Comparison of ENCODE assay signal across 37 cellular contexts in genomic region chr17:62913971-62914370, GRCh38.
"Had no signal": no experiment of that assay in that cellular context is flagged by ENCODE, and none has a peak within 500 bp of the region (broad histone marks: within the 10 kb centered on the region; RNA-seq: fewer than 3 reads in every experiment).

No MANE protein-coding gene starts in this region.

- H3K4me1 ChIP-seq: ascending aorta had no signal

- FAIRE-seq: bronchial epithelial cell, TTC549 had no signal

- H3K27me3 ChIP-seq: ascending aorta, cardiac muscle cell had no signal

- H3K27ac Mint-ChIP-seq: activated B cell treated with CpG ODN at 0.5 μM for 24 hours; activated CD4-positive, alpha-beta memory T cell treated with anti-CD3 and anti-CD28 coated beads for 36 hours; activated CD4-positive, alpha-beta T cell treated with anti-CD3 and anti-CD28 coated beads, Interleukin-2, amount 10 ng/mL, durations not matched to agents 24 days and 14 days; activated CD8-positive, alpha-beta memory T cell treated with anti-CD3 and anti-CD28 coated beads, Interleukin-2, amount 10 ng/mL, durations not matched to agents 7 days and 5 days; activated CD8-positive, alpha-beta T cell treated with anti-CD3 and anti-CD28 coated beads for 36 hours; activated naive CD4-positive, alpha-beta T cell treated with anti-CD3 and anti-CD28 coated beads, Interleukin-2, amount 10 ng/mL, durations not matched to agents 7 days and 5 days; activated naive CD4-positive, alpha-beta T cell treated with anti-CD3 and anti-CD28 coated beads, Interleukin-2, amount 50 U/mL, for 24 hours; activated naive CD8-positive, alpha-beta T cell; activated naive CD8-positive, alpha-beta T cell treated with anti-CD3 and anti-CD28 coated beads, Interleukin-2, amount 10 ng/mL, durations not matched to agents 7 days and 5 days; activated naive CD8-positive, alpha-beta T cell treated with anti-CD3 and anti-CD28 coated beads, Interleukin-2, amount 50 U/mL, for 24 hours; activated T-cell treated with anti-CD3 and anti-CD28 coated beads, Interleukin-2, amount 50 U/mL, for 24 hours; activated T-helper 2 cell treated with anti-CD3 and anti-CD28 coated beads, Interferon-gamma antibody, Interleukin-2, Interleukin-4, amounts not matched to agents 10 μg/mL and 5 μg/mL and 100 μg/mL, durations not matched to agents 14 hours and 24 hours and 36 hours; T-helper 1 cell treated with Interleukin-12 subunit alpha and Interleukin-12 subunit beta and Interleukin-4 antibody, amounts not matched to agents 30 μg/mL and 1 μg/mL, for 36 hours; T-helper 2 cell treated with Interferon-gamma antibody and Interleukin-4, amounts not matched to agents 5 μg/mL and 100 μg/mL, for 36 hours had no signal

- ATAC-seq: activated CD8-positive, alpha-beta memory T cell treated with anti-CD3 and anti-CD28 coated beads, Interleukin-2, amount 10 ng/mL, durations not matched to agents 7 days and 5 days; activated CD8-positive, alpha-beta T cell treated with anti-CD3 and anti-CD28 coated beads for 36 hours; activated naive CD8-positive, alpha-beta T cell treated with anti-CD3 and anti-CD28 coated beads, Interleukin-2, amount 50 U/mL, for 24 hours had no signal

- H3K27me3 Mint-ChIP-seq: brain had no signal

- H3K4me3 ChIP-seq: ascending aorta, cardiac muscle cell had no signal

- H3K27ac ChIP-seq: ascending aorta, cardiac muscle cell, VCaP had no signal

- H3K9me3 ChIP-seq: ascending aorta had no signal

- H3K36me3 Mint-ChIP-seq: activated CD4-positive, alpha-beta memory T cell treated with anti-CD3 and anti-CD28 coated beads for 36 hours; activated CD8-positive, alpha-beta memory T cell treated with anti-CD3 and anti-CD28 coated beads, Interleukin-2, amount 10 ng/mL, durations not matched to agents 7 days and 5 days; activated naive CD4-positive, alpha-beta T cell treated with anti-CD3 and anti-CD28 coated beads, Interleukin-2, amount 10 ng/mL, durations not matched to agents 7 days and 5 days; activated naive CD8-positive, alpha-beta T cell; activated naive CD8-positive, alpha-beta T cell treated with anti-CD3 and anti-CD28 coated beads, Interleukin-2, amount 10 ng/mL, durations not matched to agents 7 days and 5 days; brain had no signal

- DNase-seq: activated B cell treated with CpG ODN at 0.5 μM for 24 hours; activated CD4-positive, alpha-beta memory T cell treated with anti-CD3 and anti-CD28 coated beads for 36 hours; activated CD4-positive, alpha-beta T cell treated with anti-CD3 and anti-CD28 coated beads for 4 hours; activated CD4-positive, alpha-beta T cell treated with anti-CD3 and anti-CD28 coated beads, Interleukin-2, amount 10 ng/mL, durations not matched to agents 24 days and 14 days; activated CD4-positive, alpha-beta T cell treated with anti-CD3 and anti-CD28 coated beads, Interleukin-2, amount 50 U/mL, for 1 hour; activated CD4-positive, alpha-beta T cell treated with anti-CD3 and anti-CD28 coated beads, Interleukin-2, amount 50 U/mL, for 4 hours; activated CD4-positive, CD25-positive, alpha-beta regulatory T cell treated with anti-CD3 and anti-CD28 coated beads, Interleukin-2, amount 50 U/mL, for 72 hours; activated CD8-positive, alpha-beta memory T cell treated with anti-CD3 and anti-CD28 coated beads for 24 hours; activated CD8-positive, alpha-beta memory T cell treated with anti-CD3 and anti-CD28 coated beads, Interleukin-2, amount 10 ng/mL, durations not matched to agents 7 days and 5 days; activated CD8-positive, alpha-beta memory T cell treated with anti-CD3 and anti-CD28 coated beads, Interleukin-2, amount 50 U/mL, for 48 hours; activated CD8-positive, alpha-beta T cell treated with anti-CD3 and anti-CD28 coated beads for 36 hours; activated effector memory CD4-positive, alpha-beta T cell treated with Interleukin-2 at 50 U/mL for 16 hours; activated gamma-delta T cell; activated naive CD4-positive, alpha-beta T cell treated with anti-CD3 and anti-CD28 coated beads, Interleukin-2, amount 10 ng/mL, durations not matched to agents 7 days and 5 days; activated naive CD4-positive, alpha-beta T cell treated with Interleukin-2 at 50 U/mL for 16 hours; activated naive CD8-positive, alpha-beta T cell treated with anti-CD3 and anti-CD28 coated beads, Interleukin-2, amount 10 ng/mL, durations not matched to agents 7 days and 5 days; activated naive CD8-positive, alpha-beta T cell treated with anti-CD3 and anti-CD28 coated beads, Interleukin-2, amount 50 U/mL, for 24 hours; activated T-cell treated with anti-CD3 and anti-CD28 coated beads, Interleukin-2, amount 50 U/mL, for 24 hours; activated T-cell treated with anti-CD3 and anti-CD28 coated beads, Interleukin-2, amount 50 U/mL, for 48 hours; amygdala; caudate nucleus; cerebellar nuclear complex; T-helper 1 cell; T-helper 2 cell; T-helper 9 cell had no signal

- H3K36me3 ChIP-seq: ascending aorta, cardiac muscle cell had no signal

- H3K9me3 Mint-ChIP-seq: activated CD4-positive, alpha-beta T cell treated with anti-CD3 and anti-CD28 coated beads, Interleukin-2, amount 10 ng/mL, durations not matched to agents 24 days and 14 days; activated CD8-positive, alpha-beta T cell treated with anti-CD3 and anti-CD28 coated beads for 36 hours; activated naive CD4-positive, alpha-beta T cell treated with anti-CD3 and anti-CD28 coated beads, Interleukin-2, amount 10 ng/mL, durations not matched to agents 7 days and 5 days; activated naive CD8-positive, alpha-beta T cell treated with anti-CD3 and anti-CD28 coated beads, Interleukin-2, amount 10 ng/mL, durations not matched to agents 7 days and 5 days; activated T-cell treated with anti-CD3 and anti-CD28 coated beads, Interleukin-2, amount 50 U/mL, for 24 hours; activated T-helper 2 cell treated with anti-CD3 and anti-CD28 coated beads, Interferon-gamma antibody, Interleukin-2, Interleukin-4, amounts not matched to agents 10 μg/mL and 5 μg/mL and 100 μg/mL, durations not matched to agents 14 hours and 24 hours and 36 hours; T-helper 1 cell treated with Interleukin-12 subunit alpha and Interleukin-12 subunit beta and Interleukin-4 antibody, amounts not matched to agents 30 μg/mL and 1 μg/mL, for 36 hours; T-helper 2 cell treated with Interferon-gamma antibody and Interleukin-4, amounts not matched to agents 5 μg/mL and 100 μg/mL, for 36 hours had no signal

- H3K4me1 Mint-ChIP-seq: activated B cell treated with CpG ODN at 0.5 μM for 24 hours; activated CD4-positive, alpha-beta T cell treated with anti-CD3 and anti-CD28 coated beads, Interleukin-2, amount 10 ng/mL, durations not matched to agents 24 days and 14 days; activated CD8-positive, alpha-beta memory T cell treated with anti-CD3 and anti-CD28 coated beads, Interleukin-2, amount 10 ng/mL, durations not matched to agents 7 days and 5 days; activated naive CD4-positive, alpha-beta T cell treated with anti-CD3 and anti-CD28 coated beads, Interleukin-2, amount 10 ng/mL, durations not matched to agents 7 days and 5 days; activated naive CD4-positive, alpha-beta T cell treated with anti-CD3 and anti-CD28 coated beads, Interleukin-2, amount 50 U/mL, for 24 hours; activated naive CD8-positive, alpha-beta T cell treated with anti-CD3 and anti-CD28 coated beads, Interleukin-2, amount 10 ng/mL, durations not matched to agents 7 days and 5 days; activated naive CD8-positive, alpha-beta T cell treated with anti-CD3 and anti-CD28 coated beads, Interleukin-2, amount 50 U/mL, for 24 hours; central memory CD8-positive, alpha-beta T cell had no signal

- H3K4me3 Mint-ChIP-seq: activated B cell treated with CpG ODN at 0.5 μM for 24 hours; activated CD4-positive, alpha-beta memory T cell treated with anti-CD3 and anti-CD28 coated beads for 36 hours; activated CD4-positive, alpha-beta T cell treated with anti-CD3 and anti-CD28 coated beads, Interleukin-2, amount 10 ng/mL, durations not matched to agents 24 days and 14 days; activated CD8-positive, alpha-beta memory T cell treated with anti-CD3 and anti-CD28 coated beads, Interleukin-2, amount 10 ng/mL, durations not matched to agents 7 days and 5 days; activated CD8-positive, alpha-beta T cell treated with anti-CD3 and anti-CD28 coated beads for 36 hours; activated naive CD4-positive, alpha-beta T cell treated with anti-CD3 and anti-CD28 coated beads, Interleukin-2, amount 10 ng/mL, durations not matched to agents 7 days and 5 days; activated naive CD4-positive, alpha-beta T cell treated with anti-CD3 and anti-CD28 coated beads, Interleukin-2, amount 50 U/mL, for 24 hours; activated naive CD8-positive, alpha-beta T cell; activated naive CD8-positive, alpha-beta T cell treated with anti-CD3 and anti-CD28 coated beads, Interleukin-2, amount 10 ng/mL, durations not matched to agents 7 days and 5 days; activated naive CD8-positive, alpha-beta T cell treated with anti-CD3 and anti-CD28 coated beads, Interleukin-2, amount 50 U/mL, for 24 hours; activated T-cell treated with anti-CD3 and anti-CD28 coated beads, Interleukin-2, amount 50 U/mL, for 24 hours; brain; central memory CD8-positive, alpha-beta T cell; T-helper 1 cell treated with Interleukin-12 subunit alpha and Interleukin-12 subunit beta and Interleukin-4 antibody, amounts not matched to agents 30 μg/mL and 1 μg/mL, for 36 hours; T-helper 2 cell treated with Interferon-gamma antibody and Interleukin-4, amounts not matched to agents 5 μg/mL and 100 μg/mL, for 36 hours had no signal
